In genomic region chr1:93766451-93766850, GRCh38 we compare ENCODE assay signal across 1 cellular context.
TF ChIP-seq lines count a peak whose summit lies in the region.

No MANE protein-coding gene starts in this region.

TF ChIP-seq in H1, 55 proteins besides CTCF, POLR2A, EP300 and RAD21 (continued from another document):
- TF ChIP-seq USF2 (IDR thresholded peaks at IDR 0.05; ENCODE audit: low read length): no peak
- TF ChIP-seq CBX8 (IDR thresholded peaks at IDR 0.05; ENCODE audit: borderline replicate concordance, low read depth, low read length): no peak
- TF ChIP-seq ZNF274 (IDR thresholded peaks at IDR 0.05; ENCODE audit: borderline replicate concordance, extremely low read depth, low read length): no peak
TF ChIP-seq in H1: peak in this region for 0.
